17 cellular contexts compared by ENCODE assay signal in the genomic region with DNA sequence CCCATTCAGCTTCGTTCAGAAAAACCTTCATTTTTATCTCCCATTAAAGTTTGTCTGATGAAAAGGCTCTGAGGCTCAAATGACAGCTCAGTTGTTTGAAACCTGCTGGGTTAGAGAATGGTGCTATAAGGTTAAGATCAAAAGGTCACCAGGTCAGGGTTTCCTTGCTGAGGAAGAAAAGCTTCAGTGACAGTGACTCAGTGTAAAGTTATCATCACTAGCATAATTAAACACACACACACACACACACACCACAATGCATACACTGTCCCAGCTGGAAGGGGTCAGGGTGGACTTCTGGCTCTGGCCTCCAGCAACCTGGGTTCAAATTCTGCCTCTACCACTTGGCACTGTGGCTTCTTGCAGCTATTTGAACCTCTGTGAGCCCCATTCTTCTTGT. TPM values are rescaled to one million over a fixed set of nuclear protein-coding genes. Genes with fewer than 3 reads are reported as not detected.
DNase-seq lines count a peak whose midpoint lies in the region; FAIRE-seq and TF ChIP-seq lines count a peak whose summit lies in the region.
"Had no signal": no experiment of that assay in that cellular context is flagged by ENCODE, and none has a peak within 500 bp of the region (broad histone marks: within the 10 kb centered on the region; RNA-seq: fewer than 3 reads in every experiment).

No MANE protein-coding gene starts in this region.

- peak overlapping the region; percentile 42; the same call in 1 of the 2 replicates for H3K27ac ChIP-seq in C4-2B
- H3K27ac ChIP-seq in VCaP, result peak overlapping the region; percentile 52; the same call in 1 of the 2 replicates
- no peak overlapping the region for H3K27ac ChIP-seq in adrenal gland
- H3K27ac ChIP-seq: BLaER1 treated with 17β-estradiol and CSF1 and Interleukin-3, amounts not matched to agents 10 nM and 100 nM had no signal

- TF ChIP-seq POLR2A in GM12892 (IDR thresholded peaks at IDR 0.05; ENCODE audit: low read depth, low read length) (no peak), adrenal gland (IDR thresholded peaks at IDR 0.05) (no peak)

- H3K36me3 Mint-ChIP-seq in nephron progenitor cell (ENCODE audit: low read depth), result peaks cover 4% of the 10 kb centered on the region

- no peaks in the 10 kb centered on the region for H3K36me3 ChIP-seq in adrenal gland (replicated peaks in 1 of 2)
- H3K36me3 ChIP-seq: BLaER1 treated with 17β-estradiol and CSF1 and Interleukin-3, amounts not matched to agents 10 nM and 100 nM had no signal

- intact Hi-C loops in adrenal gland (cut with DNase I), result no loop called here

- peak; percentile 8 for DNase-seq in NCI-H2227 (lab: John Stamatoyannopoulos, UW; ENCODE audit: unreplicated experiment)
- DNase-seq in NCI-H2227 treated with DMSO at 0.1 percent for 48 hours (lab: John Stamatoyannopoulos, UW), result no peak
- no peak for DNase-seq in nephron progenitor cell
- DNase-seq in GM12892 (ENCODE audit: insufficient read length), result no peak
- no peak for DNase-seq in adrenal gland
- no peak for DNase-seq in DMS153 (lab: John Stamatoyannopoulos, UW)
- DNase-seq: ACHN; CD4-positive, alpha-beta T cell; DMS79 treated with DMSO at 0.1 percent for 48 hours; GDM1; HCEC 1CT; IMR-90; KBM-7 had no signal

- no peaks in the 10 kb centered on the region for H3K9me3 ChIP-seq in adrenal gland (replicated peaks in 1 of 3)
- H3K9me3 ChIP-seq: BLaER1 treated with 17β-estradiol and CSF1 and Interleukin-3, amounts not matched to agents 10 nM and 100 nM had no signal

- H3K9me3 Mint-ChIP-seq in nephron progenitor cell, result peaks cover 25% of the 10 kb centered on the region
- H3K9me3 Mint-ChIP-seq: CD4-positive, alpha-beta T cell had no signal

- H3K4me3 Mint-ChIP-seq in nephron progenitor cell, result no peak overlapping the region
- H3K4me3 Mint-ChIP-seq: CD4-positive, alpha-beta T cell had no signal

- no peaks in the 10 kb centered on the region for H3K4me1 ChIP-seq in adrenal gland (replicated peaks in 1 of 2)
- H3K4me1 ChIP-seq: BLaER1 treated with 17β-estradiol and CSF1 and Interleukin-3, amounts not matched to agents 10 nM and 100 nM had no signal

- peaks cover 11% of the 10 kb centered on the region for H3K4me1 Mint-ChIP-seq in nephron progenitor cell

- H3K27ac Mint-ChIP-seq in nephron progenitor cell, result peak overlapping the region; percentile 33
- H3K27ac Mint-ChIP-seq: CD4-positive, alpha-beta T cell had no signal

- H3K4me3 ChIP-seq in adrenal gland, result no peak overlapping the region
- H3K4me3 ChIP-seq: BLaER1 treated with 17β-estradiol and CSF1 and Interleukin-3, amounts not matched to agents 10 nM and 100 nM had no signal

- H3K27me3 Mint-ChIP-seq in nephron progenitor cell (ENCODE audit: low read depth, poor library complexity), result peaks cover 11% of the 10 kb centered on the region

- H3K27me3 ChIP-seq in adrenal gland, result no peaks in the 10 kb centered on the region
- H3K27me3 ChIP-seq: BLaER1 treated with 17β-estradiol and CSF1 and Interleukin-3, amounts not matched to agents 10 nM and 100 nM had no signal

- FAIRE-seq in GM12892 (lab: Jason Lieb, UNC), result no peak
- FAIRE-seq: GM19239 had no signal

- TF ChIP-seq CTCF in C4-2B (conservative IDR thresholded peaks at IDR 0.05) (no peak), VCaP (conservative IDR thresholded peaks at IDR 0.05) (no peak), nephron progenitor cell (IDR thresholded peaks at IDR 0.05) (no peak), adrenal gland (IDR thresholded peaks at IDR 0.05) (no peak)

- WGBS in adrenal gland, 4 donors, result 32 to 45% (median 38%) methylated on average over 1 of the region's 1 CpG

RNA-seq across cellular contexts. Expression of gene KANK1, which starts 8.8 kb away (rescaled TPM):
- 0.23 TPM for polyA plus RNA-seq in GM12892 (2012; ENCODE audit: missing spikeins)
- total RNA-seq in adrenal gland, result 10 to 100 TPM; 12.2 to 28.3 (median 17.7) TPM
- 10 to 100 TPM; 18.6 to 24.1 (median 19.7) TPM for polyA plus RNA-seq in adrenal gland

Comparison
In these comparisons a context has a peak if more than half of its experiments do, and no peak if none do; other contexts are left out.
1. H3K27ac ChIP-seq: peak in C4-2B (single experiment) and VCaP (single experiment); none in adrenal gland (0 of 5).